In genomic region chrX:28613558-28613957, GRCh38 we compare ENCODE assay signal across 21 cellular contexts. TPM values are rescaled to one million over a fixed set of nuclear protein-coding genes. Genes with fewer than 3 reads are reported as not detected.
"Had no signal": no experiment of that assay in that cellular context is flagged by ENCODE, and none has a peak within 500 bp of the region (broad histone marks: within the 10 kb centered on the region; RNA-seq: fewer than 3 reads in every experiment).

No MANE protein-coding gene starts in this region.

- H3K9me3 ChIP-seq: neutrophil, pancreas, sigmoid colon, stomach, testis, tibial artery had no signal

- ATAC-seq: effector memory CD8-positive, alpha-beta T cell; left colon; natural killer cell; pancreas; stimulated activated effector memory CD8-positive, alpha-beta T cell treated with anti-CD3 and anti-CD28 coated beads, Interleukin-12 subunit alpha, Interleukin-12 subunit beta, amount 100 ng/mL, for 72 hours had no signal

- H3K27ac ChIP-seq: coronary artery, neutrophil, pancreas, sigmoid colon, stomach, testis, tibial artery had no signal

- H3K27me3 ChIP-seq: neutrophil, sigmoid colon, stomach, testis, tibial artery had no signal

- H3K4me1 ChIP-seq: pancreas, stomach, testis, tibial artery had no signal

- H3K36me3 ChIP-seq: neutrophil, pancreas, sigmoid colon, stomach, tibial artery had no signal

- DNase-seq: dermis blood vessel endothelial cell; effector memory CD8-positive, alpha-beta T cell; head of caudate nucleus; hippocampal formation; left colon; natural killer cell; pancreas; retina; sigmoid colon; stimulated activated CD4-positive, alpha-beta T cell treated with anti-CD3 and anti-CD28 coated beads, Interleukin-2, amount 100 ng/mL, for 24 hours; stimulated activated CD4-positive, alpha-beta T cell treated with anti-CD3 and anti-CD28 coated beads, Interleukin-4, amount 100 ng/mL, for 24 hours; stimulated activated naive CD4-positive, alpha-beta T cell treated with Interleukin-2 at 50 U/mL for 16 hours; stomach; testis; tibial artery had no signal

- H3K4me3 ChIP-seq: coronary artery, lung, pancreas, sigmoid colon, stomach, testis, tibial artery had no signal

RNA-seq across cellular contexts. Expression of gene IL1RAPL1, which starts 26.3 kb away (rescaled TPM):
- total RNA-seq: dermis blood vessel endothelial cell, kidney epithelial cell, natural killer cell had no signal
- polyA plus RNA-seq: liver, lung, pancreas had no signal
